Comparison of ENCODE assay signal across 11 cellular contexts in genomic region chr10:110733256-110733952, GRCh38.
DNase-seq lines count a peak whose midpoint lies in the region; ATAC-seq, FAIRE-seq and TF ChIP-seq lines count a peak whose summit lies in the region.
"Had no signal": no experiment of that assay in that cellular context is flagged by ENCODE, and none has a peak within 500 bp of the region (broad histone marks: within the 10 kb centered on the region; RNA-seq: fewer than 3 reads in every experiment).

No MANE protein-coding gene starts in this region.

- no peak for ATAC-seq in GM21528 (IDR thresholded peaks at IDR 0.05; ENCODE audit: low FRiP score, unreplicated experiment)

- H3K4me3 Mint-ChIP-seq in nephron = peak overlapping the region; percentile 38 to 74 (median 54)

- H3K4me1 Mint-ChIP-seq in nephron = peaks cover 10% of the 10 kb centered on the region

- no peaks in the 10 kb centered on the region for H3K36me3 Mint-ChIP-seq in nephron (ENCODE audit: low read depth)

- H3K27me3 Mint-ChIP-seq in nephron (ENCODE audit: low read depth) = no peaks in the 10 kb centered on the region

- peaks cover 3% of the 10 kb centered on the region for H3K4me1 ChIP-seq in effector memory CD4-positive, alpha-beta T cell (ENCODE audit: control insufficient read depth, insufficient read depth, low read length, poor library complexity, severe bottlenecking)

- no peak for FAIRE-seq in HTR-8/SVneo (lab: Jason Lieb, UNC)

- H3K27me3 ChIP-seq in effector memory CD4-positive, alpha-beta T cell (replicated peaks; ENCODE audit: control insufficient read depth, insufficient read depth, low read length, poor library complexity, severe bottlenecking) = no peaks in the 10 kb centered on the region

- TF ChIP-seq CTCF in nephron (IDR thresholded peaks at IDR 0.05; ENCODE audit: unreplicated experiment in 3 of 3) = no peak

- no peaks in the 10 kb centered on the region for H3K9me3 Mint-ChIP-seq in nephron

- H3K36me3 ChIP-seq in effector memory CD4-positive, alpha-beta T cell (ENCODE audit: control insufficient read depth, insufficient read depth, low read length) = no peaks in the 10 kb centered on the region

- H3K4me3 ChIP-seq in effector memory CD4-positive, alpha-beta T cell (ENCODE audit: insufficient read depth, low read depth, low read length, poor library complexity, severe bottlenecking) = peak overlapping the region; percentile 45

- no peaks in the 10 kb centered on the region for H3K9me3 ChIP-seq in effector memory CD4-positive, alpha-beta T cell (ENCODE audit: control insufficient read depth, low read length)

- H3K27ac Mint-ChIP-seq in nephron = peak overlapping the region in 2 of 3 experiments; percentile 27 to 83

- H3K27ac ChIP-seq in effector memory CD4-positive, alpha-beta T cell (ENCODE audit: insufficient read depth, low read length, poor library complexity, severe bottlenecking) = no peak overlapping the region
- H3K27ac ChIP-seq: epithelial cell of prostate had no signal

- DNase-seq in COLO829 (ENCODE audit: low spot score) (peak; percentile 22), NCI-H2227 treated with DMSO at 0.1 percent for 48 hours (lab: John Stamatoyannopoulos, UW) (peak; percentile 41), NCI-H1694 treated with DMSO at 0.1 percent for 48 hours (lab: John Stamatoyannopoulos, UW) (no peak), HTR-8/SVneo (ENCODE audit: insufficient read length, low spot score) (no peak), SIG-M5 treated with dmso at 0.1 percent for 504 hours (lab: John Stamatoyannopoulos, UW; ENCODE audit: unreplicated experiment) (no peak)
- no peak for DNase-seq in effector memory CD4-positive, alpha-beta T cell
- DNase-seq: activated CD8-positive, alpha-beta memory T cell treated with anti-CD3 and anti-CD28 coated beads for 24 hours; MV-4-11 had no signal

Comparison
In these comparisons a context has a peak if more than half of its experiments do, and no peak if none do; other contexts are left out.
1. DNase-seq: peak in COLO829 (single experiment) and NCI-H2227 treated with DMSO at 0.1 percent for 48 hours (single experiment); none in effector memory CD4-positive, alpha-beta T cell (0 of 3), NCI-H1694 treated with DMSO at 0.1 percent for 48 hours (single experiment), HTR-8/SVneo (single experiment) and SIG-M5 treated with dmso at 0.1 percent for 504 hours (single experiment).